19 cellular contexts compared by ENCODE assay signal in genomic region chr21:42447732-42448131, GRCh38. TPM values are rescaled to one million over a fixed set of nuclear protein-coding genes. Genes with fewer than 3 reads are reported as not detected.
A peak's percentile ranks its signal among the peaks of the same experiment; 100 is the strongest.
DNase-seq lines count a peak whose midpoint lies in the region; ATAC-seq, FAIRE-seq and TF ChIP-seq lines count a peak whose summit lies in the region.
"Had no signal": no experiment of that assay in that cellular context is flagged by ENCODE, and none has a peak within 500 bp of the region (broad histone marks: within the 10 kb centered on the region; RNA-seq: fewer than 3 reads in every experiment).

No MANE protein-coding gene starts in this region.

- no peak for TF ChIP-seq RAD21 in H1 (IDR thresholded peaks at IDR 0.05 in 1 of 2, conservative IDR thresholded peaks at IDR 0.05 in 1 of 2; ENCODE audit: low read depth in 2 of 2, low read length in 2 of 2)

- H3K27ac Mint-ChIP-seq in CD4-positive, alpha-beta T cell = peak overlapping the region; percentile 95
- H3K27ac Mint-ChIP-seq in CD4-positive, alpha-beta memory T cell = peak overlapping the region in 4 of 7 donors; percentile 44 to 90 (median 64)
- peak overlapping the region; percentile 96 to 97 for H3K27ac Mint-ChIP-seq in T-cell

- H3K18ac ChIP-seq in H1 (ENCODE audit: extremely low read depth, low read length) = no peak overlapping the region

- no peaks in the 10 kb centered on the region for H3K9me3 ChIP-seq in CD4-positive, alpha-beta T cell (ENCODE audit: control insufficient read depth, low read length)
- no peaks in the 10 kb centered on the region for H3K9me3 ChIP-seq in CD4-positive, alpha-beta memory T cell (ENCODE audit: control insufficient read depth in 1 of 2, low read length in 2 of 2)
- H3K9me3 ChIP-seq in H1 (ENCODE audit: insufficient read depth in 2 of 2, low read depth in 1 of 2, low read length in 1 of 2) = no peaks in the 10 kb centered on the region
- H3K9me3 ChIP-seq in tibial nerve = no peaks in the 10 kb centered on the region
- no peaks in the 10 kb centered on the region for H3K9me3 ChIP-seq in ovary
- H3K9me3 ChIP-seq: BE2C, SJCRH30 had no signal

- H3K23me2 ChIP-seq in H1 (ENCODE audit: low read depth, low read length) = no peaks in the 10 kb centered on the region

- no peak overlapping the region for H3K4me2 ChIP-seq in H1 (ENCODE audit: insufficient read depth in 1 of 2, low read depth in 2 of 2, low read length in 2 of 2)

- ATAC-seq in CD4-positive, alpha-beta T cell (ENCODE audit: poor library complexity) = no peak
- ATAC-seq in T-cell (replicated peaks in 1 of 4) = no peak

- H3K9ac ChIP-seq in H1 (replicated peaks in 1 of 4; ENCODE audit: extremely low read depth in 1 of 4, low read depth in 3 of 4, low read length in 3 of 4) = no peak overlapping the region

- no peak overlapping the region for H2AFZ ChIP-seq in H1 (ENCODE audit: low read length)

- no peak for TF ChIP-seq CTCF in CD4-positive, alpha-beta T cell (IDR thresholded peaks at IDR 0.05)
- TF ChIP-seq CTCF in H1 (IDR thresholded peaks at IDR 0.05; ENCODE audit: control extremely low read depth in 1 of 3, insufficient read depth in 1 of 3, low read depth in 1 of 3, low read length in 3 of 3) (no peak), tibial nerve (IDR thresholded peaks at IDR 0.05) (no peak), ovary (IDR thresholded peaks at IDR 0.05) (no peak)

- TF ChIP-seq POLR2A in H1 (IDR thresholded peaks at IDR 0.05; ENCODE audit: control extremely low read depth in 1 of 2, low read depth in 2 of 2, low read length in 2 of 2) = no peak
- no peak for TF ChIP-seq POLR2A in tibial nerve (IDR thresholded peaks at IDR 0.05)
- no peak for TF ChIP-seq POLR2A in ovary (IDR thresholded peaks at IDR 0.05)

- H4K5ac ChIP-seq in H1 (ENCODE audit: insufficient read length, low read depth, low read length) = no peak overlapping the region

- H2AK5ac ChIP-seq in H1 (ENCODE audit: low read depth, low read length) = 0 out of 2 replicates have a peak overlapping the region, but pooled peaks have one; percentile 7

- H3K36me3 ChIP-seq in CD4-positive, alpha-beta memory T cell (ENCODE audit: insufficient read depth, low read length) = peaks cover 43% of the 10 kb centered on the region
- H3K36me3 ChIP-seq in H1 (ENCODE audit: control insufficient read depth in 2 of 4, insufficient read depth in 4 of 4, low read length in 3 of 4) = no peaks in the 10 kb centered on the region
- H3K36me3 ChIP-seq in tibial nerve = no peaks in the 10 kb centered on the region
- no peaks in the 10 kb centered on the region for H3K36me3 ChIP-seq in ovary
- H3K36me3 ChIP-seq: BE2C, SJCRH30 had no signal

- H3K23ac ChIP-seq in H1 (ENCODE audit: insufficient read length) = no peak overlapping the region

- no peaks in the 10 kb centered on the region for H3K79me1 ChIP-seq in H1 (ENCODE audit: low read depth, low read length)

- peaks cover 17% of the 10 kb centered on the region for H3K4me1 ChIP-seq in CD4-positive, alpha-beta memory T cell (ENCODE audit: insufficient read depth, low read length)
- peaks cover 0 to 2% (median 0%) of the 10 kb centered on the region in 4 experiments; a peak in 2 of 7 replicates for H3K4me1 ChIP-seq in H1 (replicated peaks in 1 of 4; ENCODE audit: control insufficient read depth in 3 of 4, insufficient read depth in 4 of 4, low read length in 3 of 4)
- H3K4me1 ChIP-seq in tibial nerve = no peaks in the 10 kb centered on the region
- H3K4me1 ChIP-seq in ovary (ENCODE audit: insufficient read depth) = no peaks in the 10 kb centered on the region
- H3K4me1 ChIP-seq: BE2C, SJCRH30 had no signal

- H3K27me3 ChIP-seq in CD4-positive, alpha-beta T cell (ENCODE audit: control insufficient read depth, insufficient read depth, low read length) = no peaks in the 10 kb centered on the region
- no peaks in the 10 kb centered on the region for H3K27me3 ChIP-seq in CD4-positive, alpha-beta memory T cell (ENCODE audit: insufficient read depth, low read length)
- H3K27me3 ChIP-seq in H1 (replicated peaks in 1 of 4; ENCODE audit: control insufficient read depth in 3 of 4, extremely low read depth in 1 of 4, insufficient read depth in 3 of 4, low read length in 3 of 4) = no peaks in the 10 kb centered on the region
- no peaks in the 10 kb centered on the region for H3K27me3 ChIP-seq in tibial nerve
- H3K27me3 ChIP-seq in ovary = no peaks in the 10 kb centered on the region
- H3K27me3 ChIP-seq: BE2C, SJCRH30 had no signal

- TF ChIP-seq EP300 in H1 (IDR thresholded peaks at IDR 0.05; ENCODE audit: borderline replicate concordance in 1 of 2, low read depth in 2 of 2, low read length in 2 of 2) (no peak), tibial nerve (IDR thresholded peaks at IDR 0.05) (no peak), ovary (IDR thresholded peaks at IDR 0.05) (no peak)

- CTCF ChIA-PET in CD4-positive, alpha-beta T cell (lab: Charles Lee) = interaction anchor here (0.9 kb wide), 1 partner anchor 110 kb away, joined by 3 read pairs; no protein-coding TSS in a partner anchor
- CTCF ChIA-PET in CD4-positive, alpha-beta memory T cell (lab: Charles Lee; ENCODE audit: partially characterized antibody) = interaction anchor here (1.8 to 5.3 kb wide), 2 partner anchors 110 to 138 kb away, joined by 8 to 60 read pairs; no protein-coding TSS in a partner anchor
- CTCF ChIA-PET in T-cell (lab: Charles Lee) = no interaction called here
- CTCF ChIA-PET in H1 (lab: Charles Lee; ENCODE audit: partially characterized antibody) = interaction anchor here (1.2 to 2.3 kb wide), 2 partner anchors 138 to 189 kb away, joined by 3 to 8 read pairs; no protein-coding TSS in a partner anchor

- POLR2A ChIA-PET in CD4-positive, alpha-beta T cell (lab: Charles Lee) = no interaction called here
- POLR2A ChIA-PET in CD4-positive, alpha-beta memory T cell (lab: Charles Lee; ENCODE audit: partially characterized antibody) = interaction anchor here (1.3 to 2.0 kb wide), 2 partner anchors 22 to 67 kb away, joined by 3 to 6 read pairs; no protein-coding TSS in a partner anchor
- POLR2A ChIA-PET in T-cell (lab: Charles Lee) = no interaction called here
- POLR2A ChIA-PET in H1 (lab: Charles Lee; ENCODE audit: partially characterized antibody) = no interaction called here

- H3K9me3 Mint-ChIP-seq in CD4-positive, alpha-beta T cell = no peaks in the 10 kb centered on the region
- H3K9me3 Mint-ChIP-seq in CD4-positive, alpha-beta memory T cell = peaks cover 0 to 2% (median 0%) of the 10 kb centered on the region in 8 donors
- H3K9me3 Mint-ChIP-seq in T-cell = no peaks in the 10 kb centered on the region
- H3K9me3 Mint-ChIP-seq: IgD-negative memory B cell had no signal

- DNase-seq in CD4-positive, alpha-beta T cell = no peak
- no peak for DNase-seq in CD4-positive, alpha-beta memory T cell
- DNase-seq in T-cell (no peak), H1 (ENCODE audit: low read depth in 1 of 2, low spot score in 2 of 2) (no peak), C1 segment of cervical spinal cord (lab: John Stamatoyannopoulos, UW) (no peak), tibial nerve (ENCODE audit: low spot score in 2 of 2) (no peak), ovary (no peak)
- DNase-seq: BE2C; EL; H7; NCI-H146; NCI-H2081 treated with DMSO at 0.1 percent for 48 hours; NCI-H524 treated with DMSO at 0.1 percent for 48 hours; NK-92 treated with Interleukin-12 subunit alpha and Interleukin-12 subunit beta, amount 100 ng/mL, for 24 hours; SJCRH30 had no signal

- H4K20me1 ChIP-seq in H1 (replicated peaks in 1 of 2; ENCODE audit: control insufficient read depth in 1 of 2, insufficient read depth in 2 of 2, low read length in 2 of 2) = peaks cover 0 to 4% of the 10 kb centered on the region in 2 experiments

- H3K27ac ChIP-seq in CD4-positive, alpha-beta T cell (ENCODE audit: low read depth, low read length) = no peak overlapping the region
- no peak overlapping the region for H3K27ac ChIP-seq in CD4-positive, alpha-beta memory T cell (ENCODE audit: low read depth, low read length)
- H3K27ac ChIP-seq in H1 (ENCODE audit: low read depth, low read length) (no peak overlapping the region), tibial nerve (no peak overlapping the region), ovary (no peak overlapping the region)
- H3K27ac ChIP-seq: RWPE1, SJCRH30 had no signal

- no peak overlapping the region for H3K4me3 Mint-ChIP-seq in CD4-positive, alpha-beta T cell
- H3K4me3 Mint-ChIP-seq in CD4-positive, alpha-beta memory T cell = no peak overlapping the region
- H3K4me3 Mint-ChIP-seq in T-cell = no peak overlapping the region

- no peak overlapping the region for H3K14ac ChIP-seq in H1 (ENCODE audit: insufficient read length)

- FAIRE-seq in H1 (lab: Jason Lieb, UNC) = no peak
- FAIRE-seq: GM18507 had no signal

- H3K56ac ChIP-seq in H1 (replicated peaks; ENCODE audit: insufficient read length, low read depth, low read length) = no peak overlapping the region

- H3K4ac ChIP-seq in H1 (replicated peaks; ENCODE audit: insufficient read length, low read depth, low read length) = peak overlapping the region; percentile 60

- no peak overlapping the region for H2BK120ac ChIP-seq in H1 (replicated peaks; ENCODE audit: low read depth, low read length)

- no peaks in the 10 kb centered on the region for H3K27me3 Mint-ChIP-seq in CD4-positive, alpha-beta T cell
- no peaks in the 10 kb centered on the region for H3K27me3 Mint-ChIP-seq in CD4-positive, alpha-beta memory T cell
- no peaks in the 10 kb centered on the region for H3K27me3 Mint-ChIP-seq in T-cell

- H4K8ac ChIP-seq in H1 (ENCODE audit: extremely low read depth, insufficient read depth, low read length) = no peak overlapping the region

- WGBS in H1 (ENCODE audit: extremely low coverage in 1 of 2, insufficient coverage in 1 of 2, insufficient read length in 1 of 2, insufficient replicate concordance in 2 of 2, low coverage in 1 of 2, low lambda C conversion rate in 2 of 2, missing lambda C conversion rate in 1 of 2), 2 experiments = 90% methylated on average over 10 of the region's 10 CpGs; no CpG with 5 or more reads in 1 of the 2 experiments
- WGBS in tibial nerve, 2 donors = 87 to 90% methylated on average over 10 of the region's 10 CpGs
- 87 to 93% (median 91%) methylated on average over 10 of the region's 10 CpGs for WGBS in ovary, 3 donors

- 0 out of 2 replicates have a peak overlapping the region, but pooled peaks have one; percentile 8 for H2BK5ac ChIP-seq in H1 (ENCODE audit: low read depth, low read length)

- H2BK12ac ChIP-seq in H1 (ENCODE audit: low read depth, low read length) = no peak overlapping the region; the same call in 1 of the 2 replicates

- peak overlapping the region; percentile 49 for H4K91ac ChIP-seq in H1 (replicated peaks; ENCODE audit: insufficient read length, low read length)

- intact Hi-C loops in CD4-positive, alpha-beta T cell (cut with DNase I, micrococcal nuclease) = loop anchor here (2.0 kb wide), 2 partner anchors 189 to 303 kb away; no protein-coding TSS in a partner anchor
- intact Hi-C loops in CD4-positive, alpha-beta memory T cell (cut with micrococcal nuclease) = no loop called here
- intact Hi-C loops in ovary (cut with DNase I) = no loop called here

- H2BK15ac ChIP-seq in H1 (ENCODE audit: low read length) = 0 out of 2 replicates have a peak overlapping the region, but pooled peaks have one; percentile 36

- H3K36me3 Mint-ChIP-seq in CD4-positive, alpha-beta T cell (ENCODE audit: low read depth) = peaks cover 68% of the 10 kb centered on the region
- H3K36me3 Mint-ChIP-seq in CD4-positive, alpha-beta memory T cell = peaks cover 31 to 61% of the 10 kb centered on the region in 2 donors
- peaks cover 41% of the 10 kb centered on the region for H3K36me3 Mint-ChIP-seq in T-cell
- H3K36me3 Mint-ChIP-seq: IgD-negative memory B cell had no signal

- peak overlapping the region; percentile 62; the same call in 1 of the 2 replicates for H2BK20ac ChIP-seq in H1 (ENCODE audit: low read length)

- no peaks in the 10 kb centered on the region for H3K79me2 ChIP-seq in H1 (ENCODE audit: control insufficient read depth in 1 of 2, insufficient read depth in 2 of 2, low read length in 2 of 2)

- H3K4me1 Mint-ChIP-seq in CD4-positive, alpha-beta T cell (ENCODE audit: low read depth) = peaks cover 41% of the 10 kb centered on the region
- peaks cover 12 to 40% (median 25%) of the 10 kb centered on the region in 4 donors for H3K4me1 Mint-ChIP-seq in CD4-positive, alpha-beta memory T cell
- H3K4me1 Mint-ChIP-seq in T-cell = peaks cover 31 to 34% (median 33%) of the 10 kb centered on the region in 3 donors

- H3K4me3 ChIP-seq in CD4-positive, alpha-beta memory T cell (ENCODE audit: low read length in 2 of 2) = no peak overlapping the region
- H3K4me3 ChIP-seq in H1 (ENCODE audit: extremely low read depth in 1 of 4, insufficient read depth in 2 of 4, low read depth in 3 of 4, low read length in 4 of 4) = no peak overlapping the region
- H3K4me3 ChIP-seq in tibial nerve = no peak overlapping the region
- H3K4me3 ChIP-seq in ovary = no peak overlapping the region
- H3K4me3 ChIP-seq: SJCRH30 had no signal

RNA-seq across cellular contexts. Expression of gene UBASH3A, which starts 44.0 kb away (rescaled TPM):
- total RNA-seq in CD4-positive, alpha-beta T cell = 10 to 100 TPM; 59.7 to 60.8 TPM
- total RNA-seq in CD4-positive, alpha-beta memory T cell = 10 to 100 TPM; 79.3 to 93.6 TPM
- polyA plus RNA-seq in CD4-positive, alpha-beta memory T cell = 10 to 100 TPM; 43.1 to 58.0 TPM
- total RNA-seq in T-cell (10 to 100 TPM; 59.1 to 98.8 (median 80.5) TPM), tibial nerve (1 to 10 TPM in 1 of 4 donors, under 1 TPM in 2, not detected in 1; 0.59 to 5.9 (median 0.90) TPM), ovary (under 1 TPM in 5 of 7 donors, not detected in 2; 0.15 to 0.54 (median 0.24) TPM)
- not detected in 2 replicates for total RNA-seq in H1 (2021; fragmentation: NEBNext Ultra II Directional; extraction: Animal tissue kit (Norgen Biotek cat#: 25700))
- polyA plus RNA-seq in H1 (2011; rRNA removed) (not detected in 2 replicates), ovary (under 1 TPM; 0.19 to 0.85 TPM)
- polyA plus RNA-seq in H1 (2011; cell fraction: cytosol; rRNA removed) = not detected
- polyA plus RNA-seq in H1 (2011; cell fraction: nucleus; rRNA removed) = not detected
- polyA plus RNA-seq in H1 (2012, experiment 1 of 2) = not detected in 4 replicates
- not detected for polyA plus RNA-seq in H1 (2012, experiment 2 of 2)
- polyA plus RNA-seq in H1 (2013, experiment 1 of 2) = not detected
- polyA plus RNA-seq in H1 (2013, experiment 2 of 2) = not detected
- polyA minus RNA-seq in H1 (2011; rRNA and poly(A)+ RNA removed) = 0.19 TPM in 1 of 2 replicates, not detected in the other
- not detected for polyA minus RNA-seq in H1 (2011; cell fraction: cytosol; rRNA and poly(A)+ RNA removed)
- not detected for polyA minus RNA-seq in H1 (2011; cell fraction: nucleus; rRNA and poly(A)+ RNA removed)
- total RNA-seq: H7, SJCRH30 had no signal
- polyA plus RNA-seq: AG04450 had no signal

RNA-seq across cellular contexts. Expression of gene RSPH1, which starts 48.3 kb away (rescaled TPM):
- total RNA-seq in CD4-positive, alpha-beta T cell = under 1 TPM; 0.34 to 0.38 TPM
- not detected for total RNA-seq in CD4-positive, alpha-beta memory T cell
- polyA plus RNA-seq in CD4-positive, alpha-beta memory T cell = not detected
- total RNA-seq in T-cell = under 1 TPM in 2 of 5 donors, not detected in 3; 0.12 to 0.20 TPM
- 0.36 TPM in 1 of 2 replicates, not detected in the other for total RNA-seq in H1 (2021; fragmentation: NEBNext Ultra II Directional; extraction: Animal tissue kit (Norgen Biotek cat#: 25700))
- 0.08 and 0.24 TPM in 2 replicates for polyA plus RNA-seq in H1 (2011; rRNA removed)
- polyA plus RNA-seq in H1 (2011; cell fraction: cytosol; rRNA removed) = 0.39 TPM
- polyA plus RNA-seq in H1 (2011; cell fraction: nucleus; rRNA removed) = 0.23 TPM
- polyA plus RNA-seq in H1 (2012, experiment 1 of 2) = 0.37 to 0.63 TPM (median 0.46 TPM) in 4 replicates
- polyA plus RNA-seq in H1 (2012, experiment 2 of 2) = 0.33 TPM
- polyA plus RNA-seq in H1 (2013, experiment 1 of 2) = 0.34 TPM
- polyA plus RNA-seq in H1 (2013, experiment 2 of 2) = 0.42 TPM
- 0.17 TPM in 1 of 2 replicates, not detected in the other for polyA minus RNA-seq in H1 (2011; rRNA and poly(A)+ RNA removed)
- not detected for polyA minus RNA-seq in H1 (2011; cell fraction: cytosol; rRNA and poly(A)+ RNA removed)
- polyA minus RNA-seq in H1 (2011; cell fraction: nucleus; rRNA and poly(A)+ RNA removed) = 0.30 TPM
- 1 to 10 TPM in 1 of 4 donors, under 1 TPM in 1, not detected in 2; 0.21 to 1.7 TPM for total RNA-seq in tibial nerve
- 10 to 100 TPM in 1 of 7 donors, 1 to 10 TPM in 5, under 1 TPM in 1; 0.76 to 37.5 (median 2.6) TPM for total RNA-seq in ovary
- 1 to 10 TPM; 1.1 to 2.5 TPM for polyA plus RNA-seq in ovary
- total RNA-seq: H7, SJCRH30 had no signal
- polyA plus RNA-seq: AG04450, IgD-negative memory B cell had no signal

RNA-seq across cellular contexts. Expression of gene TMPRSS3, which starts 51.9 kb away (rescaled TPM):
- 1 to 10 TPM; 1.5 TPM for total RNA-seq in CD4-positive, alpha-beta T cell
- total RNA-seq in CD4-positive, alpha-beta memory T cell = 1 to 10 TPM; 1.8 to 3.2 TPM
- 1 to 10 TPM; 4.2 to 4.5 TPM for polyA plus RNA-seq in CD4-positive, alpha-beta memory T cell
- total RNA-seq in T-cell (1 to 10 TPM; 1.2 to 2.4 (median 1.7) TPM), tibial nerve (not detected), ovary (10 to 100 TPM in 1 of 7 donors, 1 to 10 TPM in 4, not detected in 2; 1.3 to 28.6 (median 3.4) TPM)
- total RNA-seq in H1 (2021; fragmentation: NEBNext Ultra II Directional; extraction: Animal tissue kit (Norgen Biotek cat#: 25700)) = not detected in 2 replicates
- polyA plus RNA-seq in H1 (2011; rRNA removed) (0.38 and 0.75 TPM in 2 replicates), ovary (under 1 TPM; 0.07 to 0.12 TPM)
- polyA plus RNA-seq in H1 (2011; cell fraction: cytosol; rRNA removed) = 0.61 TPM
- polyA plus RNA-seq in H1 (2011; cell fraction: nucleus; rRNA removed) = 0.63 TPM
- polyA plus RNA-seq in H1 (2012, experiment 1 of 2) = 0.19 to 0.52 TPM (median 0.36 TPM) in 3 of 4 replicates, not detected in the other
- 0.16 TPM for polyA plus RNA-seq in H1 (2012, experiment 2 of 2)
- 0.06 TPM for polyA plus RNA-seq in H1 (2013, experiment 1 of 2)
- 0.13 TPM for polyA plus RNA-seq in H1 (2013, experiment 2 of 2)
- 0.44 and 0.63 TPM in 2 replicates for polyA minus RNA-seq in H1 (2011; rRNA and poly(A)+ RNA removed)
- polyA minus RNA-seq in H1 (2011; cell fraction: cytosol; rRNA and poly(A)+ RNA removed) = not detected
- 1.3 TPM for polyA minus RNA-seq in H1 (2011; cell fraction: nucleus; rRNA and poly(A)+ RNA removed)
- total RNA-seq: H7, SJCRH30 had no signal
- polyA plus RNA-seq: AG04450, IgD-negative memory B cell had no signal

Comparison
In these comparisons a context has a peak if more than half of its experiments do, and no peak if none do; other contexts are left out.
1. RNA of gene UBASH3A, which starts 44.0 kb away (total RNA-seq): 79.3 to 93.6 TPM in CD4-positive, alpha-beta memory T cell, 59.1 to 98.8 TPM in T-cell and 59.7 to 60.8 TPM in CD4-positive, alpha-beta T cell; 0.59 to 5.9 TPM in tibial nerve, 0.15 to 0.54 TPM in ovary and not detected in H1; every median in the first group is over 4 times any median in the second.
2. CTCF ChIA-PET loops: an anchor here in CD4-positive, alpha-beta T cell (0.9 kb wide), CD4-positive, alpha-beta memory T cell (1.8 to 5.3 kb wide) and H1 (1.2 to 2.3 kb wide); none called in T-cell.
3. intact Hi-C loops: an anchor here in CD4-positive, alpha-beta T cell (2.0 kb wide); none called in CD4-positive, alpha-beta memory T cell and ovary.
4. Peak in every context shown above with its lines, with median percentiles within 50 percentile points of each other: H3K27ac Mint-ChIP-seq.